9 cellular contexts compared by ENCODE assay signal in the genomic region with DNA sequence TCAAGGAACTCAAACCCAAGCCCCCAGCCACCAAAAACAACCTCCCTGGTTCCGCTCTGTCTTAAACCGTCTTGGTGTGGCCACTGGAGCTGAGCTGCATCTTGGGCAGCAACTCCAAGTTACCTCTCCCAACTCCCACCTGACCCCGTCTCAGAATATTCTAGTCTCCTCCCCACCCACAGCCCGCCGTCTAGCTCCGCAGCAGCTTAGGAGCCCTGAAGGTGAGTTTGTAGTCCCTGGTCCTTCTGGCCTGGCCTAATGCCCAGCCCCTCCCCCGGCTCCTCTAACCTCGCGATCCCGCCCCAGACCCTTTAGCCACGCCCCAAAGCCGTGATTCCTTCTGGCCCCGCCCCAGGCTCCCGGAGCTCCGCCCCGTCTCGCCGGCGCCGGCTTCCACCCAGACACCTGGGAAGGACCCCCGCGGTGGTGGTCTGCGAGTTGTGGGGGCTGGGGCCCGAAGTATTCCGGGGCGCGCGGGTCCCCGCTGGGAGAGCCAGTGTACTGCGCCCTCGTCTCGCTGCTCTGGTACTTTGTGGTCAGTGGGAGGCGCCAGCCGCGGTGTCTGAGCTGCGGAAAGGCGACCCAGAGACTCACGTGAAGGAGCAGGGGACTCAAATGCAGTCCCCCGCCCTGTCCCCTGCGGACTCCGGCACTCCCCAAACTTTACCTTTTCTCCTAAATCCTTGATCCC. TPM values are rescaled to one million over a fixed set of nuclear protein-coding genes. Genes with fewer than 3 reads are reported as not detected.
A peak's percentile ranks its signal among the peaks of the same experiment; 100 is the strongest.
DNase-seq lines count a peak whose midpoint lies in the region; ATAC-seq and TF ChIP-seq lines count a peak whose summit lies in the region.
"Had no signal": no experiment of that assay in that cellular context is flagged by ENCODE, and none has a peak within 500 bp of the region (broad histone marks: within the 10 kb centered on the region; RNA-seq: fewer than 3 reads in every experiment).

No MANE protein-coding gene starts in this region.

- no peaks in the 10 kb centered on the region; the same call in 1 of the 2 replicates for H3K9me3 ChIP-seq in AG04450 (ENCODE audit: control insufficient read depth, insufficient read depth, low read length)
- no peaks in the 10 kb centered on the region for H3K9me3 ChIP-seq in HCT116 (ENCODE audit: control insufficient read depth in 1 of 2, insufficient read depth in 1 of 2, low read depth in 1 of 2, low read length in 2 of 2)
- no peaks in the 10 kb centered on the region for H3K9me3 ChIP-seq in heart left ventricle
- H3K9me3 ChIP-seq in gastrocnemius medialis: no peaks in the 10 kb centered on the region

- intact Hi-C loops in HCT116 (cut with micrococcal nuclease): no loop called here
- intact Hi-C loops in heart left ventricle (cut with DNase I): no loop called here
- intact Hi-C loops in gastrocnemius medialis (cut with DNase I; ENCODE audit: low total_unique reads): no loop called here

- in situ Hi-C loops in gastrocnemius medialis (cut with MboI; ENCODE audit: low sequenced_read_pairs in 4 of 4): no loop called here

- POLR2A ChIA-PET in AG04450 (lab: Yijun Ruan, JAX): interaction anchor here (1.0 kb wide), 1 partner anchor 26 kb away, joined by 3 read pairs; the partner anchor contains the start of genes GYS1 and RUVBL2
- POLR2A ChIA-PET in HCT116 (lab: Charles Lee): interaction anchor here (0.6 to 2.3 kb wide), 7 partner anchors 15 to 147 kb away, joined by 3 to 11 read pairs (median 3); partner anchors contain the start of genes CGB7, GYS1, PPP1R15A and RUVBL2

- H3K79me2 ChIP-seq in HCT116 (ENCODE audit: insufficient read depth, low read length): no peaks in the 10 kb centered on the region

- TF ChIP-seq POLR2A in HCT116 (IDR thresholded peaks at IDR 0.05; ENCODE audit: borderline replicate concordance, extremely low read depth, insufficient read depth, insufficient read length): no peak
- no peak for TF ChIP-seq POLR2A in heart left ventricle (IDR thresholded peaks at IDR 0.05)
- no peak for TF ChIP-seq POLR2A in gastrocnemius medialis (IDR thresholded peaks at IDR 0.05)

- H3K4me3 ChIP-seq in AG04450 (ENCODE audit: low read depth, low read length) (peak overlapping the region; percentile 10; the same call in 1 of the 2 replicates), HCT116 (replicated peaks in 1 of 2; ENCODE audit: low read depth in 1 of 2, low read length in 2 of 2) (peak overlapping the region; percentile 53 to 60), heart left ventricle (peak overlapping the region in 11 of 12 donors; percentile 34 to 63 (median 54)), gastrocnemius medialis (peak overlapping the region; percentile 55 to 72 (median 57))

- H3K27me3 ChIP-seq in AG04450 (ENCODE audit: control insufficient read depth, insufficient read depth, low read length) (no peaks in the 10 kb centered on the region), HCT116 (ENCODE audit: insufficient read depth, low read length) (no peaks in the 10 kb centered on the region), heart left ventricle (peaks cover 0 to 25% (median 0%) of the 10 kb centered on the region in 9 donors), gastrocnemius medialis (peaks cover 0 to 11% (median 8%) of the 10 kb centered on the region in 3 donors)

- WGBS in heart left ventricle, 4 donors: 16 to 29% (median 18%) methylated on average over 18 to 41 of the region's 41 CpGs

- DNase-seq in AG04450 (ENCODE audit: low read depth, low spot score) (no peak), HCT116 (ENCODE audit: low read depth, low spot score) (peak; percentile 58), SHP77 (lab: John Stamatoyannopoulos, UW) (peak; percentile 67 to 77), heart left ventricle (peak; percentile 33 to 84 (median 71)), gastrocnemius medialis (peak; percentile 59 to 70), NCI-H526 treated with DMSO at 0.1 percent for 48 hours (lab: John Stamatoyannopoulos, UW) (no peak)
- DNase-seq in activated naive CD4-positive, alpha-beta T cell treated with Interleukin-2 at 50 U/mL for 16 hours: peak; percentile 67

- peak overlapping the region; percentile 95 for H3K4me2 ChIP-seq in HCT116 (ENCODE audit: low read length)

- TF ChIP-seq CTCF in AG04450 (IDR thresholded peaks at IDR 0.05; ENCODE audit: low read depth, low read length) (no peak), HCT116 (IDR thresholded peaks at IDR 0.05 in 2 of 3, conservative IDR thresholded peaks at IDR 0.05 in 1 of 3; ENCODE audit: borderline replicate concordance in 1 of 3, insufficient read depth in 1 of 3, low read depth in 2 of 3, low read length in 2 of 3) (0 out of 6 replicates have a peak, but pooled peaks of 1 of the 3 experiments have one; percentile 9), heart left ventricle (IDR thresholded peaks at IDR 0.05) (peak in 1 of 12 donors; percentile 12), gastrocnemius medialis (IDR thresholded peaks at IDR 0.05 in 4 of 5, conservative IDR thresholded peaks at IDR 0.05 in 1 of 5) (no peak)

- RAD21 ChIA-PET in HCT116 (lab: Charles Lee; ENCODE audit: low non-redundant PET in 1 of 2, low total read pairs in 2 of 2, uncharacterized antibody in 2 of 2, unreplicated experiment in 2 of 2): interaction anchor here in 1 of 2 experiments (0.6 kb wide), 1 partner anchor 33 kb away, joined by 4 read pairs; no protein-coding TSS in a partner anchor

- no peak for TF ChIP-seq RAD21 in HCT116 (IDR thresholded peaks at IDR 0.05; ENCODE audit: low read depth)

- no peaks in the 10 kb centered on the region for H4K20me1 ChIP-seq in HCT116 (ENCODE audit: insufficient read depth)

- TSS peak; percentile 22 for BruUV-seq in HCT116 (replicated peaks; lab: Mats Ljungman, UMichigan)

- H3K27ac ChIP-seq in AG04450 (ENCODE audit: low read depth, low read length): no peak overlapping the region
- H3K27ac ChIP-seq in HCT116 (ENCODE audit: low read depth, low read length): peak overlapping the region; percentile 95
- H3K27ac ChIP-seq in heart left ventricle: no peak overlapping the region
- H3K27ac ChIP-seq in gastrocnemius medialis: no peak overlapping the region

- no peak overlapping the region for H2AFZ ChIP-seq in HCT116 (ENCODE audit: low read depth, low read length, poor library complexity, severe bottlenecking)

- ATAC-seq in HCT116 (peak; percentile 64), heart left ventricle (peak in 3 of 4 donors; percentile 61 to 69 (median 69)), gastrocnemius medialis (peak; percentile 63 to 77), HG03095 (IDR thresholded peaks at IDR 0.05; ENCODE audit: unreplicated experiment) (no peak)

- CTCF ChIA-PET in AG04450 (lab: Charles Lee): interaction anchor here (0.6 to 3.7 kb wide), 4 partner anchors 21 to 453 kb away, joined by 3 to 28 read pairs (median 6); partner anchors contain the start of genes GYS1 and RUVBL2
- CTCF ChIA-PET in HCT116 (lab: Charles Lee): interaction anchor here (1.0 to 4.3 kb wide), 9 partner anchors 12 to 231 kb away, joined by 3 to 44 read pairs (median 6); partner anchors contain the start of genes CGB2, CGB7, GYS1 and RUVBL2

- peak overlapping the region; percentile 77 for H3K9ac ChIP-seq in HCT116 (ENCODE audit: low read length)

- H3K9me2 ChIP-seq in HCT116 (ENCODE audit: insufficient read depth): no peaks in the 10 kb centered on the region

- H3K4me1 ChIP-seq in HCT116 (ENCODE audit: control insufficient read depth in 1 of 2, insufficient read depth in 2 of 2, low read length in 2 of 2) (peaks cover 31 to 55% of the 10 kb centered on the region in 2 experiments), heart left ventricle (peaks cover 0 to 29% (median 16%) of the 10 kb centered on the region in 12 donors), gastrocnemius medialis (peaks cover 14 to 19% of the 10 kb centered on the region in 2 donors)

- H3K36me3 ChIP-seq in HCT116 (ENCODE audit: control insufficient read depth in 1 of 2, insufficient read depth in 2 of 2, low read length in 2 of 2) (peaks cover 5 to 7% of the 10 kb centered on the region in 2 experiments; a peak in 1 of 4 replicates), heart left ventricle (peaks cover 0 to 21% (median 8%) of the 10 kb centered on the region in 9 donors), gastrocnemius medialis (peaks cover 0 to 19% of the 10 kb centered on the region in 2 donors)

TF ChIP-seq in HCT116, 20 proteins besides CTCF, POLR2A, EP300 and RAD21:
- TF ChIP-seq POLR2AphosphoS5 (IDR thresholded peaks at IDR 0.05; ENCODE audit: low read depth, low read length) (peak; percentile 76), CEBPB (IDR thresholded peaks at IDR 0.05; ENCODE audit: low read depth) (no peak), JUND (IDR thresholded peaks at IDR 0.05) (no peak)

RNA-seq across cellular contexts. Expression of gene LHB, which starts 2.5 kb away (rescaled TPM):
- 0.31 TPM in 1 of 2 replicates, not detected in the other for polyA plus RNA-seq in AG04450 (2011; rRNA removed)
- not detected in 2 replicates for polyA minus RNA-seq in AG04450 (2011; rRNA and poly(A)+ RNA removed)
- total RNA-seq in HCT116 (2021; ENCODE audit: unreplicated experiment): 3.7 TPM
- polyA plus RNA-seq in HCT116 (2012): 4.2 and 4.7 TPM in 2 replicates
- total RNA-seq in heart left ventricle: not detected
- not detected for polyA plus RNA-seq in heart left ventricle
- 1 to 10 TPM in 1 of 4 donors, not detected in 3; 1.9 TPM for total RNA-seq in gastrocnemius medialis
- total RNA-seq: liver had no signal
- polyA plus RNA-seq: liver had no signal

RNA-seq across cellular contexts. Expression of gene CGB3, which starts 4.7 kb away (rescaled TPM):
- polyA plus RNA-seq in AG04450 (2011; rRNA removed): not detected in 2 replicates
- not detected in 2 replicates for polyA minus RNA-seq in AG04450 (2011; rRNA and poly(A)+ RNA removed)
- total RNA-seq in HCT116 (2021; ENCODE audit: unreplicated experiment): not detected
- not detected in 2 replicates for polyA plus RNA-seq in HCT116 (2012)
- not detected for total RNA-seq in heart left ventricle
- not detected for polyA plus RNA-seq in heart left ventricle
- not detected for total RNA-seq in gastrocnemius medialis
- total RNA-seq: liver had no signal
- polyA plus RNA-seq: liver had no signal

RNA-seq across cellular contexts. Expression of gene CGB2, which starts 12.3 kb away (rescaled TPM):
- polyA plus RNA-seq in AG04450 (2011; rRNA removed) (not detected in 2 replicates), heart left ventricle (not detected)
- polyA minus RNA-seq in AG04450 (2011; rRNA and poly(A)+ RNA removed): not detected in 2 replicates
- total RNA-seq in HCT116 (2021; ENCODE audit: unreplicated experiment) (5.0 TPM), heart left ventricle (not detected), gastrocnemius medialis (not detected)
- 6.4 and 7.5 TPM in 2 replicates for polyA plus RNA-seq in HCT116 (2012)
- total RNA-seq: liver had no signal
- polyA plus RNA-seq: liver had no signal

RNA-seq across cellular contexts. Expression of gene CGB1, which starts 17.3 kb away (rescaled TPM):
- polyA plus RNA-seq in AG04450 (2011; rRNA removed): not detected in 2 replicates
- polyA minus RNA-seq in AG04450 (2011; rRNA and poly(A)+ RNA removed): not detected in 2 replicates
- 0.76 TPM for total RNA-seq in HCT116 (2021; ENCODE audit: unreplicated experiment)
- polyA plus RNA-seq in HCT116 (2012): 0.23 and 0.57 TPM in 2 replicates
- not detected for total RNA-seq in heart left ventricle
- not detected for polyA plus RNA-seq in heart left ventricle
- not detected for total RNA-seq in gastrocnemius medialis
- total RNA-seq: liver had no signal
- polyA plus RNA-seq: liver had no signal

RNA-seq across cellular contexts. Expression of gene CGB5, which starts 24.3 kb away (rescaled TPM):
- polyA plus RNA-seq in AG04450 (2011; rRNA removed) (not detected in 2 replicates), heart left ventricle (not detected)
- polyA minus RNA-seq in AG04450 (2011; rRNA and poly(A)+ RNA removed): not detected in 2 replicates
- total RNA-seq in HCT116 (2021; ENCODE audit: unreplicated experiment) (not detected), heart left ventricle (not detected), gastrocnemius medialis (not detected)
- polyA plus RNA-seq in HCT116 (2012): 0.99 and 1.8 TPM in 2 replicates
- total RNA-seq: liver had no signal
- polyA plus RNA-seq: liver had no signal

Comparison
In these comparisons a context has a peak if more than half of its experiments do, and no peak if none do; other contexts are left out.
1. DNase-seq: peak in HCT116 (single experiment), SHP77 (2 of 2), activated naive CD4-positive, alpha-beta T cell treated with Interleukin-2 at 50 U/mL for 16 hours (single experiment), heart left ventricle (5 of 5) and gastrocnemius medialis (2 of 2); none in AG04450 (single experiment) and NCI-H526 treated with DMSO at 0.1 percent for 48 hours (single experiment).
2. Peak in every context shown above with its lines, with median percentiles within 50 percentile points of each other: H3K4me3 ChIP-seq.